In genomic region chr20:61044499-61044898, GRCh38 we compare ENCODE assay signal across 2 cellular contexts.
TF ChIP-seq lines count a peak whose summit lies in the region.

No MANE protein-coding gene starts in this region.

TF ChIP-seq in IMR-90, 13 proteins besides CTCF, POLR2A, EP300 and RAD21 (continued from another document):
- no peak for TF ChIP-seq CEBPB (IDR thresholded peaks at IDR 0.05; ENCODE audit: low read depth, low read length)
TF ChIP-seq in IMR-90: peak in this region for 0.

TF ChIP-seq in K562, 482 proteins besides CTCF, POLR2A, EP300 and RAD21 (continued from another document):
- TF ChIP-seq, protein P1, sequence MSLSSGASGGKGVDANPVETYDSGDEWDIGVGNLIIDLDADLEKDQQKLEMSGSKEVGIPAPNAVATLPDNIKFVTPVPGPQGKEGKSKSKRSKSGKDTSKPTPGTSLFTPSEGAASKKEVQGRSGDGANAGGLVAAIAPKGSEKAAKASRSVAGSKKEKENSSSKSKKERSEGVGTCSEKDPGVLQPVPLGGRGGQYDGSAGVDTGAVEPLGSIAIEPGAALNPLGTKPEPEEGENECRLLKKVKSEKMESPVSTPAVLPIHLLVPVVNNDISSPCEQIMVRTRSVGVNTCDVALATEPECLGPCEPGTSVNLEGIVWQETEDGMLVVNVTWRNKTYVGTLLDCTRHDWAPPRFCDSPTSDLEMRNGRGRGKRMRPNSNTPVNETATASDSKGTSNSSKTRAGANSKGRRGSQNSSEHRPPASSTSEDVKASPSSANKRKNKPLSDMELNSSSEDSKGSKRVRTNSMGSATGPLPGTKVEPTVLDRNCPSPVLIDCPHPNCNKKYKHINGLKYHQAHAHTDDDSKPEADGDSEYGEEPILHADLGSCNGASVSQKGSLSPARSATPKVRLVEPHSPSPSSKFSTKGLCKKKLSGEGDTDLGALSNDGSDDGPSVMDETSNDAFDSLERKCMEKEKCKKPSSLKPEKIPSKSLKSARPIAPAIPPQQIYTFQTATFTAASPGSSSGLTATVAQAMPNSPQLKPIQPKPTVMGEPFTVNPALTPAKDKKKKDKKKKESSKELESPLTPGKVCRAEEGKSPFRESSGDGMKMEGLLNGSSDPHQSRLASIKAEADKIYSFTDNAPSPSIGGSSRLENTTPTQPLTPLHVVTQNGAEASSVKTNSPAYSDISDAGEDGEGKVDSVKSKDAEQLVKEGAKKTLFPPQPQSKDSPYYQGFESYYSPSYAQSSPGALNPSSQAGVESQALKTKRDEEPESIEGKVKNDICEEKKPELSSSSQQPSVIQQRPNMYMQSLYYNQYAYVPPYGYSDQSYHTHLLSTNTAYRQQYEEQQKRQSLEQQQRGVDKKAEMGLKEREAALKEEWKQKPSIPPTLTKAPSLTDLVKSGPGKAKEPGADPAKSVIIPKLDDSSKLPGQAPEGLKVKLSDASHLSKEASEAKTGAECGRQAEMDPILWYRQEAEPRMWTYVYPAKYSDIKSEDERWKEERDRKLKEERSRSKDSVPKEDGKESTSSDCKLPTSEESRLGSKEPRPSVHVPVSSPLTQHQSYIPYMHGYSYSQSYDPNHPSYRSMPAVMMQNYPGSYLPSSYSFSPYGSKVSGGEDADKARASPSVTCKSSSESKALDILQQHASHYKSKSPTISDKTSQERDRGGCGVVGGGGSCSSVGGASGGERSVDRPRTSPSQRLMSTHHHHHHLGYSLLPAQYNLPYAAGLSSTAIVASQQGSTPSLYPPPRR (CRISPR knock-in tag; IDR thresholded peaks at IDR 0.05; ENCODE audit: borderline replicate concordance) = no peak
- TF ChIP-seq HDAC3 (IDR thresholded peaks at IDR 0.05; ENCODE audit: borderline replicate concordance, partially characterized antibody) (no peak), CBFA2T3 (IDR thresholded peaks at IDR 0.05) (no peak), ZNF695 (CRISPR knock-in tag; IDR thresholded peaks at IDR 0.05) (no peak), HMGN3 (IDR thresholded peaks at IDR 0.05; ENCODE audit: borderline replicate concordance, extremely low read depth, insufficient read length, low read depth, low read length) (no peak), MTA1 (IDR thresholded peaks at IDR 0.05; ENCODE audit: borderline replicate concordance) (no peak), ZNF354B (CRISPR knock-in tag; IDR thresholded peaks at IDR 0.05) (no peak), ETV6 (IDR thresholded peaks at IDR 0.05; ENCODE audit: borderline replicate concordance in 1 of 2, low read depth in 2 of 2, low read length in 1 of 2) (no peak), ETV6 (CRISPR knock-in tag; IDR thresholded peaks at IDR 0.05; ENCODE audit: borderline replicate concordance) (no peak), ETV5 (CRISPR knock-in tag; IDR thresholded peaks at IDR 0.05; ENCODE audit: low read depth) (no peak), NR0B1 (IDR thresholded peaks at IDR 0.05; ENCODE audit: partially characterized antibody) (no peak), EGR1 (conservative IDR thresholded peaks at IDR 0.05) (no peak), KLF10 (CRISPR knock-in tag; IDR thresholded peaks at IDR 0.05) (no peak), TSC22D4 (tag; IDR thresholded peaks at IDR 0.05) (no peak)
